ENCODE assay signal across 25 cellular contexts in the genomic region with DNA sequence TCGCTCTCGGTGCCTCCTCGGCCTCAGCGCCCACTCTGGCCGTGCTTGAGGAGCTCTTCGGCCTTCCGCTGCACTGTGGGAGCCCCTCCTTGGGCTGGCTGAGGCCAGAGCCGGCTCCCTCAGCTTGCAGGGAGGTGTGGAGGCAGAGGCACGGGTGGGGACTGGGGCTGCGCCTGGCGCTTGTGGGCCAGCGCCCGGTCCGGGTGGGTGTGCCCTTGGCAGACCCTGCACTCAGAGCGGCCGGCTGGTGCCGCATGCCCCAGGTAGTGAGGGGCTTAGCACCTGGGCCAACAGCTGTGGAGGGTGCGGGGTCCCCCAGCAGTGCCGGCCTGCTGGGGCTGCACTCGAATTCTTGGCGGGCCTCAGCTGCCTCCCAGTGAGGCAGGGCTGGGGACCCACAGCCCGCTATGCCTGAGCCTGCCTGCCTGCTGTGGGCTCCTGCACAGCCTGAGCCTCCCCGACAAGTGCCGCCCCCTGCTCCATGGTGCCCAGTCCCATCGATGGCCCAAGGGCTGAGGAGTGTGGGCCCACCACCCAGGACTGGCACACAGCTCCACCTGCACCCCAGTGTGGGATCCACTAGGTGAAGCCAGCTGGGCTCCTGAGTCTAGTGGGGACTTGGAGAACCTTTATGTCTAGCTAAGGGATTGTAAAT.
"Had no signal": no experiment of that assay in that cellular context is flagged by ENCODE, and none has a peak within 500 bp of the region (broad histone marks: within the 10 kb centered on the region; RNA-seq: fewer than 3 reads in every experiment).

No MANE protein-coding gene starts in this region.

- H3K4me2 ChIP-seq: neural progenitor cell had no signal

- H3K4me3 Mint-ChIP-seq: effector memory CD8-positive, alpha-beta T cell; immature natural killer cell; memory B cell; naive thymus-derived CD4-positive, alpha-beta T cell; nephron; neural progenitor cell; stimulated activated naive CD8-positive, alpha-beta T cell treated with anti-CD3 and anti-CD28 coated beads, Interleukin-15, amount 100 ng/mL, for 72 hours had no signal

- H3K9me3 Mint-ChIP-seq: nephron; stimulated activated naive CD8-positive, alpha-beta T cell treated with anti-CD3 and anti-CD28 coated beads, Interleukin-15, amount 100 ng/mL, for 72 hours had no signal

- H3K9ac ChIP-seq: neural progenitor cell had no signal

- H3K4me1 ChIP-seq: colonic mucosa, esophagus squamous epithelium, neural progenitor cell, psoas muscle, sigmoid colon, suprapubic skin, transverse colon, vagina had no signal

- H2AFZ ChIP-seq: neural progenitor cell had no signal

- FAIRE-seq: endometrium had no signal

- H3K36me3 ChIP-seq: colonic mucosa, esophagus squamous epithelium, neural progenitor cell, sigmoid colon, suprapubic skin, transverse colon, vagina had no signal

- H3K4me3 ChIP-seq: colonic mucosa, esophagus squamous epithelium, lung, neural progenitor cell, psoas muscle, sigmoid colon, suprapubic skin, transverse colon, vagina had no signal

- H3K27me3 Mint-ChIP-seq: effector memory CD8-positive, alpha-beta T cell; memory B cell; naive thymus-derived CD4-positive, alpha-beta T cell; stimulated activated naive CD8-positive, alpha-beta T cell treated with anti-CD3 and anti-CD28 coated beads, Interleukin-15, amount 100 ng/mL, for 72 hours had no signal

- H3K36me3 Mint-ChIP-seq: immature natural killer cell; memory B cell; naive thymus-derived CD4-positive, alpha-beta T cell; neural progenitor cell had no signal

- H3K27ac ChIP-seq: colonic mucosa, esophagus squamous epithelium, neural progenitor cell, psoas muscle, sigmoid colon, suprapubic skin, transverse colon, vagina had no signal

- DNase-seq: colonic mucosa; dermis blood vessel endothelial cell; effector memory CD8-positive, alpha-beta T cell; esophagus squamous epithelium; foreskin melanocyte; glutamatergic neuron; hypothalamus; immature natural killer cell; islet precursor cell; naive thymus-derived CD4-positive, alpha-beta T cell; nucleus accumbens; psoas muscle; sigmoid colon; stimulated activated CD4-positive, alpha-beta T cell treated with anti-CD3 and anti-CD28 coated beads, Interleukin-4, amount 100 ng/mL, for 4 hours; stimulated activated naive CD4-positive, alpha-beta T cell; stimulated activated naive CD8-positive, alpha-beta T cell treated with anti-CD3 and anti-CD28 coated beads, Interleukin-15, amount 100 ng/mL, for 72 hours; transverse colon had no signal

- H3K27me3 ChIP-seq: colonic mucosa, esophagus squamous epithelium, neural progenitor cell, sigmoid colon, suprapubic skin, transverse colon, vagina had no signal

- H3K4me1 Mint-ChIP-seq: immature natural killer cell; memory B cell; naive thymus-derived CD4-positive, alpha-beta T cell; neural progenitor cell; stimulated activated naive CD8-positive, alpha-beta T cell treated with anti-CD3 and anti-CD28 coated beads, Interleukin-15, amount 100 ng/mL, for 72 hours had no signal

- H3K9me3 ChIP-seq: colonic mucosa, psoas muscle, sigmoid colon, suprapubic skin, transverse colon, vagina had no signal

- H3K27ac Mint-ChIP-seq: effector memory CD8-positive, alpha-beta T cell; immature natural killer cell; memory B cell; naive thymus-derived CD4-positive, alpha-beta T cell; nephron; neural progenitor cell; stimulated activated naive CD8-positive, alpha-beta T cell treated with anti-CD3 and anti-CD28 coated beads, Interleukin-15, amount 100 ng/mL, for 72 hours had no signal

- ATAC-seq: effector memory CD8-positive, alpha-beta T cell; naive thymus-derived CD4-positive, alpha-beta T cell; psoas muscle; right cardiac atrium; stimulated activated naive CD8-positive, alpha-beta T cell treated with anti-CD3 and anti-CD28 coated beads, Interleukin-15, amount 100 ng/mL, for 72 hours had no signal
